8 cellular contexts compared by ENCODE assay signal in genomic region chr20:41692479-41693135, GRCh38.
DNase-seq lines count a peak whose midpoint lies in the region; ATAC-seq and TF ChIP-seq lines count a peak whose summit lies in the region.

No MANE protein-coding gene starts in this region.

- intact Hi-C loops in adrenal gland (cut with DNase I) (no loop called here), left cardiac atrium (cut with DNase I) (loop anchor here in 1 of 2 donors (10.0 kb wide), 2 partner anchors 78 to 178 kb away; partner anchors contain the start of gene CHD6), posterior cingulate gyrus (cut with DNase I) (loop anchor here (5.0 kb wide), 1 partner anchor 75 kb away; the partner anchor contains the start of gene CHD6)

- DNase-seq in EH (ENCODE audit: low read depth) (peak; percentile 69), H7 (peak; percentile 73), M059J (ENCODE audit: low read depth) (peak; percentile 84), SW 1271 (lab: John Stamatoyannopoulos, UW) (peak; percentile 16 to 71), adrenal gland (peak; percentile 74 to 95 (median 88)), left cardiac atrium (peak; percentile 91), posterior cingulate gyrus (peak; percentile 76 to 98 (median 86)), type B pancreatic cell (ENCODE audit: extremely low spot score, unreplicated experiment) (peak; percentile 82)

- peak; percentile 87 to 91 for ATAC-seq in left cardiac atrium

- 2 to 9% (median 6%) methylated on average over 23 to 29 of the region's 29 CpGs for WGBS in adrenal gland, 4 donors

- H3K4me1 Mint-ChIP-seq in type B pancreatic cell (ENCODE audit: unreplicated experiment) = peaks cover 8% of the 10 kb centered on the region

- TF ChIP-seq POLR2A in adrenal gland (IDR thresholded peaks at IDR 0.05) = peak in 1 of 2 donors; percentile 49

- no peaks in the 10 kb centered on the region for H3K36me3 ChIP-seq in H7 (replicated peaks; ENCODE audit: control insufficient read depth, insufficient read depth, low read length)
- H3K36me3 ChIP-seq in adrenal gland (replicated peaks in 1 of 2) = no peaks in the 10 kb centered on the region

- H3K27me3 ChIP-seq in H7 (ENCODE audit: control insufficient read depth, insufficient read depth, low read length) (no peaks in the 10 kb centered on the region), adrenal gland (no peaks in the 10 kb centered on the region)

- peak overlapping the region; percentile 76 for H3K4me3 ChIP-seq in H7 (ENCODE audit: insufficient read depth, low read depth, low read length)
- H3K4me3 ChIP-seq in adrenal gland = peak overlapping the region; percentile 47 to 81 (median 54)

- TF ChIP-seq CTCF in adrenal gland (IDR thresholded peaks at IDR 0.05) (no peak), type B pancreatic cell (conservative IDR thresholded peaks at IDR 0.05) (no peak)

- H3K9me3 Mint-ChIP-seq in type B pancreatic cell = no peaks in the 10 kb centered on the region

- H3K9me3 ChIP-seq in adrenal gland (replicated peaks in 1 of 3) = no peaks in the 10 kb centered on the region

- H3K4me1 ChIP-seq in adrenal gland (replicated peaks in 1 of 2) = peaks cover 7 to 8% of the 10 kb centered on the region in 2 donors

- H3K27me3 Mint-ChIP-seq in type B pancreatic cell = peaks cover 5% of the 10 kb centered on the region

- peak overlapping the region; percentile 93 for H3K4me3 Mint-ChIP-seq in type B pancreatic cell

- H3K27ac ChIP-seq in adrenal gland = peak overlapping the region in 4 of 5 donors; percentile 67 to 91 (median 85)

- peak overlapping the region; percentile 90 for H3K27ac Mint-ChIP-seq in type B pancreatic cell

- H3K36me3 Mint-ChIP-seq in type B pancreatic cell = no peaks in the 10 kb centered on the region

Comparison
In these comparisons a context has a peak if more than half of its experiments do, and no peak if none do; other contexts are left out.
1. Peak in every context shown above with its lines: DNase-seq, ATAC-seq, H3K4me3 ChIP-seq and H3K27ac ChIP-seq.